Comparison of ENCODE assay signal across 30 cellular contexts in the genomic region with DNA sequence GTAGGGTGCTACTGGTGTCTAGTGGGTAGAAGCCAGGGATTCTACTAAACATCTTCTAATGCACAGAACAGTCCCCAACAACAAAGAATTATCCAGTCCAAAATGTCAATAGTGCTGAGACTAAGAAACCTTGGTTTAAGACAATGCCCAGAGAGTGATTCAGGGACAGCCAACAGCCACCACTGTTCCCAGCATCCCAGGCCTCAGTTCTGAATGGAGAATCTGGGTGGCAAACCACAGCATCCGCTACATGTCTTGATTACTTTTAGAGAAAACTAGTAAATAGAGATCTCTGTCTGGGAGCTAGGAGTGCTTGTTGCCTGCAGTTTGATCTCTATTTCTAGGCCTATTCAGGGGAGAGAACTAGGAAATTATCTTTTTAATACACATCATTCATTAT.
"Had no signal": no experiment of that assay in that cellular context is flagged by ENCODE, and none has a peak within 500 bp of the region (broad histone marks: within the 10 kb centered on the region; RNA-seq: fewer than 3 reads in every experiment).

No MANE protein-coding gene starts in this region.

- H3K36me3 Mint-ChIP-seq: naive thymus-derived CD8-positive, alpha-beta T cell; natural killer cell treated with Interleukin-12 subunit alpha and Interleukin-12 subunit beta and Interleukin-15 and Interleukin-18, amount 100 ng/mL, for 72 hours; stimulated activated memory B cell treated with anti-CD40 and anti-IgM and Interleukin-4, amounts not matched to agents 10 μg/mL and 1 μg/mL and 100 μg/mL, for 72 hours; type B pancreatic cell had no signal

- H2AFZ ChIP-seq: parathyroid adenoma had no signal

- H3K9ac ChIP-seq: parathyroid adenoma had no signal

- H3K4me1 ChIP-seq: parathyroid adenoma, psoas muscle, right lobe of liver, suprapubic skin, testis, transverse colon, upper lobe of right lung, uterus had no signal

- H3K27me3 ChIP-seq: neutrophil, right lobe of liver, sigmoid colon, suprapubic skin, testis, tibial artery, transverse colon, upper lobe of right lung, uterus had no signal

- FAIRE-seq: small intestine had no signal

- H3K27me3 Mint-ChIP-seq: progenitor cell of endocrine pancreas; stimulated activated memory B cell treated with anti-CD40 and anti-IgM and Interleukin-4, amounts not matched to agents 10 μg/mL and 1 μg/mL and 100 μg/mL, for 72 hours; type B pancreatic cell had no signal

- H3K4me1 Mint-ChIP-seq: nephron progenitor cell; neural crest cell; stimulated activated memory B cell treated with anti-CD40 and anti-IgM and Interleukin-4, amounts not matched to agents 10 μg/mL and 1 μg/mL and 100 μg/mL, for 72 hours; stimulated activated naive CD8-positive, alpha-beta T cell treated with anti-CD3 and anti-CD28 coated beads, Interleukin-15, amount 100 ng/mL, for 72 hours had no signal

- H3K9me3 Mint-ChIP-seq: naive thymus-derived CD8-positive, alpha-beta T cell; natural killer cell treated with Interleukin-12 subunit alpha and Interleukin-12 subunit beta and Interleukin-15 and Interleukin-18, amount 100 ng/mL, for 72 hours; nephron progenitor cell; neural crest cell; stimulated activated memory B cell treated with anti-CD40 and anti-IgM and Interleukin-4, amounts not matched to agents 10 μg/mL and 1 μg/mL and 100 μg/mL, for 72 hours; stimulated activated naive CD8-positive, alpha-beta T cell treated with anti-CD3 and anti-CD28 coated beads, Interleukin-15, amount 100 ng/mL, for 72 hours; type B pancreatic cell had no signal

- H3K27ac Mint-ChIP-seq: naive thymus-derived CD8-positive, alpha-beta T cell; natural killer cell treated with Interleukin-12 subunit alpha and Interleukin-12 subunit beta and Interleukin-15 and Interleukin-18, amount 100 ng/mL, for 72 hours; nephron progenitor cell; progenitor cell of endocrine pancreas; stimulated activated memory B cell treated with anti-CD40 and anti-IgM and Interleukin-4, amounts not matched to agents 10 μg/mL and 1 μg/mL and 100 μg/mL, for 72 hours; stimulated activated naive CD8-positive, alpha-beta T cell treated with anti-CD3 and anti-CD28 coated beads, Interleukin-15, amount 100 ng/mL, for 72 hours; type B pancreatic cell had no signal

- H3K9me3 ChIP-seq: neutrophil, psoas muscle, right lobe of liver, sigmoid colon, suprapubic skin, testis, tibial artery, transverse colon, upper lobe of right lung, uterus had no signal

- H3K4me3 ChIP-seq: psoas muscle, right lobe of liver, sigmoid colon, suprapubic skin, testis, tibial artery, transverse colon, upper lobe of right lung, uterus had no signal

- H3K27ac ChIP-seq: neutrophil, parathyroid adenoma, psoas muscle, right lobe of liver, sigmoid colon, suprapubic skin, testis, tibial artery, transverse colon, upper lobe of right lung, uterus had no signal

- DNase-seq: naive thymus-derived CD8-positive, alpha-beta T cell; nephron progenitor cell; nucleus accumbens; posterior cingulate gyrus; psoas muscle; right cardiac atrium; right lobe of liver; sigmoid colon; small intestine; stimulated activated CD4-positive, alpha-beta T cell treated with anti-CD3 and anti-CD28 coated beads, Interleukin-15, amount 100 ng/mL, for 24 hours; stimulated activated CD4-positive, alpha-beta T cell treated with anti-CD3 and anti-CD28 coated beads, Interleukin-4, amount 100 ng/mL, for 1 hour; stimulated activated CD4-positive, alpha-beta T cell treated with anti-CD3 and anti-CD28 coated beads, Interleukin-4, amount 100 ng/mL, for 4 hours; stimulated activated CD8-positive, alpha-beta memory T cell treated with anti-CD3 and anti-CD28 coated beads, Interleukin-4, amount 100 ng/mL, for 48 hours; stimulated activated naive CD4-positive, alpha-beta T cell; stimulated activated naive CD8-positive, alpha-beta T cell treated with anti-CD3 and anti-CD28 coated beads, Interleukin-15, amount 100 ng/mL, for 72 hours; stimulated activated naive CD8-positive, alpha-beta T cell treated with anti-CD3 and anti-CD28 coated beads, Interleukin-15, Interleukin-2, amounts not matched to agents 100 U/mL and 50 U/mL, for 24 hours; substantia nigra; testis; tibial artery; transverse colon; upper lobe of right lung; uterus had no signal

- H3K36me3 ChIP-seq: neutrophil, right lobe of liver, sigmoid colon, suprapubic skin, tibial artery, transverse colon, upper lobe of right lung, uterus had no signal

- H3K4me3 Mint-ChIP-seq: naive thymus-derived CD8-positive, alpha-beta T cell; natural killer cell treated with Interleukin-12 subunit alpha and Interleukin-12 subunit beta and Interleukin-15 and Interleukin-18, amount 100 ng/mL, for 72 hours; nephron progenitor cell; neural crest cell; stimulated activated memory B cell treated with anti-CD40 and anti-IgM and Interleukin-4, amounts not matched to agents 10 μg/mL and 1 μg/mL and 100 μg/mL, for 72 hours; stimulated activated naive CD8-positive, alpha-beta T cell treated with anti-CD3 and anti-CD28 coated beads, Interleukin-15, amount 100 ng/mL, for 72 hours; type B pancreatic cell had no signal

- H3K79me2 ChIP-seq: parathyroid adenoma had no signal

- ATAC-seq: naive thymus-derived CD8-positive, alpha-beta T cell; natural killer cell treated with Interleukin-12 subunit alpha and Interleukin-12 subunit beta and Interleukin-15 and Interleukin-18, amount 100 ng/mL, for 72 hours; psoas muscle; stimulated activated memory B cell treated with anti-CD40 and anti-IgM and Interleukin-4, amounts not matched to agents 10 μg/mL and 1 μg/mL and 100 μg/mL, for 72 hours; stimulated activated naive CD8-positive, alpha-beta T cell treated with anti-CD3 and anti-CD28 coated beads, Interleukin-15, amount 100 ng/mL, for 72 hours; stimulated activated naive CD8-positive, alpha-beta T cell treated with anti-CD3 and anti-CD28 coated beads, Interleukin-15, Interleukin-2, amounts not matched to agents 100 U/mL and 50 U/mL, for 24 hours; upper lobe of right lung had no signal
